Comparison of ENCODE assay signal across 17 cellular contexts in genomic region chrX:40314070-40314469, GRCh38.
DNase-seq lines count a peak whose midpoint lies in the region; ATAC-seq and TF ChIP-seq lines count a peak whose summit lies in the region.
"Had no signal": no experiment of that assay in that cellular context is flagged by ENCODE, and none has a peak within 500 bp of the region (broad histone marks: within the 10 kb centered on the region; RNA-seq: fewer than 3 reads in every experiment).

No MANE protein-coding gene starts in this region.

- DNase-seq in GM12865 (ENCODE audit: low read depth) (peak; percentile 55), NCI-H146 (lab: John Stamatoyannopoulos, UW) (peak; percentile 37), choroid plexus epithelial cell (ENCODE audit: low read depth) (no peak), midbrain (lab: John Stamatoyannopoulos, UW) (peak; percentile 1), T-helper 1 cell (no peak), DMS79 treated with DMSO at 0.1 percent for 48 hours (lab: John Stamatoyannopoulos, UW) (no peak)
- no peak for DNase-seq in activated CD4-positive, alpha-beta T cell treated with anti-CD3 and anti-CD28 coated beads for 48 hours
- DNase-seq: activated CD8-positive, alpha-beta T cell treated with anti-CD3 and anti-CD28 coated beads, Interleukin-2, amount 10 ng/mL, durations not matched to agents 7 days and 5 days; activated naive CD8-positive, alpha-beta T cell treated with anti-CD3 and anti-CD28 coated beads, Interleukin-2, amount 50 U/mL, for 24 hours; effector CD8-positive, alpha-beta T cell; ovary; stimulated activated CD4-positive, alpha-beta T cell treated with anti-CD3 and anti-CD28 coated beads, Interleukin-4, amount 100 ng/mL, for 24 hours had no signal

- no peak overlapping the region for H3K4me3 ChIP-seq in GM12865 (ENCODE audit: low read depth, low read length)
- no peak overlapping the region for H3K4me3 ChIP-seq in choroid plexus epithelial cell (ENCODE audit: low read depth, low read length)
- H3K4me3 ChIP-seq: ovary, SK-N-MC, skin epidermis, thoracic aorta had no signal

- no peak for TF ChIP-seq CTCF in GM12865 (IDR thresholded peaks at IDR 0.05; ENCODE audit: insufficient read depth, low read depth, low read length, missing control alignments)
- peak; percentile 34 for TF ChIP-seq CTCF in choroid plexus epithelial cell (conservative IDR thresholded peaks at IDR 0.05; ENCODE audit: low read depth, low read length)

- no peak for ATAC-seq in HG03520 (IDR thresholded peaks at IDR 0.05; ENCODE audit: unreplicated experiment)
- ATAC-seq: activated CD8-positive, alpha-beta T cell treated with anti-CD3 and anti-CD28 coated beads, Interleukin-2, amount 10 ng/mL, durations not matched to agents 7 days and 5 days; activated naive CD8-positive, alpha-beta T cell treated with anti-CD3 and anti-CD28 coated beads, Interleukin-2, amount 50 U/mL, for 24 hours; left lobe of liver had no signal

Comparison
In these comparisons a context has a peak if more than half of its experiments do, and no peak if none do; other contexts are left out.
1. DNase-seq: peak in GM12865 (single experiment), NCI-H146 (single experiment) and midbrain (single experiment); none in choroid plexus epithelial cell (single experiment), T-helper 1 cell (0 of 5), activated CD4-positive, alpha-beta T cell treated with anti-CD3 and anti-CD28 coated beads for 48 hours (single experiment) and DMS79 treated with DMSO at 0.1 percent for 48 hours (single experiment).